In genomic region chr14:31075144-31075543, GRCh38 we compare ENCODE assay signal across 27 cellular contexts.
"Had no signal": no experiment of that assay in that cellular context is flagged by ENCODE, and none has a peak within 500 bp of the region (broad histone marks: within the 10 kb centered on the region; RNA-seq: fewer than 3 reads in every experiment).

No MANE protein-coding gene starts in this region.

- FAIRE-seq: endometrium, keratinocyte had no signal

- H3K4me1 ChIP-seq: colonic mucosa, gastrocnemius medialis, left lung, lower lobe of right lung had no signal

- H3K27ac Mint-ChIP-seq: dendritic cell treated with granulocyte-macrophage colony-stimulating factor and Interleukin-4, amounts not matched to agents 40 ng/mL and 50 ng/mL, for 4 days; effector memory CD8-positive, alpha-beta T cell; endodermal cell; mesothelial cell of epicardium had no signal

- H3K36me3 ChIP-seq: colonic mucosa, gastrocnemius medialis, lower lobe of right lung had no signal

- H3K27me3 Mint-ChIP-seq: dendritic cell treated with granulocyte-macrophage colony-stimulating factor and Interleukin-4, amounts not matched to agents 40 ng/mL and 50 ng/mL, for 4 days; effector memory CD8-positive, alpha-beta T cell; naive B cell had no signal

- H3K9me3 Mint-ChIP-seq: dendritic cell treated with granulocyte-macrophage colony-stimulating factor and Interleukin-4, amounts not matched to agents 40 ng/mL and 50 ng/mL, for 4 days; endodermal cell had no signal

- H3K4me1 Mint-ChIP-seq: endodermal cell, mesothelial cell of epicardium, naive B cell had no signal

- ATAC-seq: effector memory CD8-positive, alpha-beta T cell; esophagus mucosa; gastrocnemius medialis; heart right ventricle; left cardiac atrium; left lung; left ventricle myocardium superior; lower lobe of right lung; mucosa of descending colon had no signal

- DNase-seq: colonic mucosa; cortex of kidney; effector CD8-positive, alpha-beta T cell; effector memory CD8-positive, alpha-beta T cell; endodermal cell; erythroblast; esophagus squamous epithelium; foreskin fibroblast; foreskin melanocyte; gastrocnemius medialis; glutamatergic neuron; head of caudate nucleus; heart right ventricle; hippocampal formation; left cardiac atrium; left lung; left ventricle myocardium superior; lower lobe of right lung; mesenchymal stem cell; mucosa of descending colon; naive B cell had no signal

- H3K27ac ChIP-seq: colonic mucosa, epithelial cell of prostate, esophagus squamous epithelium, gastrocnemius medialis, heart right ventricle, left lung, lower lobe of right lung had no signal

- H3K4me3 ChIP-seq: colonic mucosa, esophagus squamous epithelium, gastrocnemius medialis, heart right ventricle, left lung, lower lobe of right lung, mucosa of descending colon had no signal

- H3K9me3 ChIP-seq: colonic mucosa, esophagus squamous epithelium, gastrocnemius medialis, left lung, lower lobe of right lung, mucosa of descending colon had no signal

- H3K4me3 Mint-ChIP-seq: dendritic cell treated with granulocyte-macrophage colony-stimulating factor and Interleukin-4, amounts not matched to agents 40 ng/mL and 50 ng/mL, for 4 days; effector memory CD8-positive, alpha-beta T cell; endodermal cell; mesothelial cell of epicardium; naive B cell had no signal

- H3K27me3 ChIP-seq: colonic mucosa, esophagus squamous epithelium, gastrocnemius medialis, heart right ventricle, left lung had no signal
